Comparison of ENCODE assay signal across 32 cellular contexts in genomic region chr17:79614248-79614647, GRCh38. TPM values are rescaled to one million over a fixed set of nuclear protein-coding genes. Genes with fewer than 3 reads are reported as not detected.
DNase-seq lines count a peak whose midpoint lies in the region; ATAC-seq, FAIRE-seq and TF ChIP-seq lines count a peak whose summit lies in the region.
"Had no signal": no experiment of that assay in that cellular context is flagged by ENCODE, and none has a peak within 500 bp of the region (broad histone marks: within the 10 kb centered on the region; RNA-seq: fewer than 3 reads in every experiment).

No MANE protein-coding gene starts in this region.

- FAIRE-seq in A549 (lab: Jason Lieb, UNC) (no peak), kidney (lab: Jason Lieb, UNC) (no peak)
- FAIRE-seq: GM12878, GM12892, GM18507 had no signal

- H3K4me2 ChIP-seq in A549 (no peak overlapping the region), osteoblast (ENCODE audit: insufficient read depth, low read length) (no peak overlapping the region)
- H3K4me2 ChIP-seq: BLaER1 had no signal

- DNase-seq in Right ventricle myocardium inferior (ENCODE audit: missing footprints) (peak; percentile 40), heart right ventricle (no peak), A549 (ENCODE audit: low read depth in 1 of 2, low spot score in 1 of 2) (no peak), kidney (peak; percentile 40), osteoblast (ENCODE audit: insufficient read length, low spot score, missing footprints) (peak; percentile 73), T-helper 1 cell (no peak)
- DNase-seq: ACHN; BE2C; C1 segment of cervical spinal cord; CD4-positive, alpha-beta memory T cell; CD4-positive, CD25-positive, alpha-beta regulatory T cell; CD8-positive, alpha-beta memory T cell; COR-L47; DMS 273 treated with DMSO at 0.1 percent for 48 hours; DMS153; DMS53; DMS79; DND-41; EL; GDM1 had no signal

- peaks cover 17 to 99% (median 86%) of the 10 kb centered on the region in 7 donors for H3K27me3 ChIP-seq in heart right ventricle
- peaks cover 45% of the 10 kb centered on the region for H3K27me3 ChIP-seq in osteoblast (ENCODE audit: insufficient read depth, low read length)

- no peak for TF ChIP-seq RAD21 in A549 (conservative IDR thresholded peaks at IDR 0.05 in 1 of 2, IDR thresholded peaks at IDR 0.05 in 1 of 2)

- intact Hi-C loops in Right ventricle myocardium inferior (cut with DNase I) (no loop called here), heart right ventricle (cut with DNase I) (no loop called here), kidney (cut with DNase I) (no loop called here)

- H3K4me3 ChIP-seq in heart right ventricle (no peak overlapping the region), A549 (no peak overlapping the region), kidney (ENCODE audit: low read length in 2 of 2) (no peak overlapping the region), osteoblast (ENCODE audit: insufficient read depth, low read length) (no peak overlapping the region)
- H3K4me3 ChIP-seq: BLaER1, GM12878 had no signal

- no peak overlapping the region for H3K27ac ChIP-seq in heart right ventricle
- peak overlapping the region; percentile 63 to 88; a peak in 5 of 6 replicates for H3K27ac ChIP-seq in A549
- no peak overlapping the region for H3K27ac ChIP-seq in kidney (ENCODE audit: low read depth in 2 of 2, low read length in 2 of 2)
- H3K27ac ChIP-seq in osteoblast (ENCODE audit: low read depth, low read length): no peak overlapping the region
- H3K27ac ChIP-seq: 22Rv1, BLaER1 had no signal

- POLR2A ChIA-PET in A549 (lab: Yijun Ruan, JAX): no interaction called here

- H3K79me2 ChIP-seq in osteoblast (ENCODE audit: insufficient read depth, low read length): no peaks in the 10 kb centered on the region

- H3K9me3 ChIP-seq in heart right ventricle (no peaks in the 10 kb centered on the region), A549 (no peaks in the 10 kb centered on the region), kidney (ENCODE audit: control insufficient read depth in 1 of 2, low read length in 2 of 2) (no peaks in the 10 kb centered on the region), osteoblast (ENCODE audit: low read depth, low read length) (no peaks in the 10 kb centered on the region)
- H3K9me3 ChIP-seq: BE2C had no signal

- no peak for TF ChIP-seq POLR2A in A549 (IDR thresholded peaks at IDR 0.05; ENCODE audit: low read length)

- H2AFZ ChIP-seq in osteoblast (ENCODE audit: low read length): no peak overlapping the region

- WGBS in heart right ventricle, 2 donors: 78 to 86% methylated on average over 13 of the region's 13 CpGs
- 90% methylated on average over 13 of the region's 13 CpGs for WGBS in A549 (ENCODE audit: missing lambda C conversion rate)

- ATAC-seq in Right ventricle myocardium inferior (no peak), heart right ventricle (no peak), A549 (no peak), GM21619 (IDR thresholded peaks at IDR 0.05; ENCODE audit: unreplicated experiment) (no peak)
- ATAC-seq: GM12878 had no signal

- H3K36me3 ChIP-seq in heart right ventricle: no peaks in the 10 kb centered on the region
- no peaks in the 10 kb centered on the region for H3K36me3 ChIP-seq in kidney (ENCODE audit: control insufficient read depth in 1 of 2, insufficient read depth in 2 of 2, low read length in 2 of 2)
- H3K36me3 ChIP-seq in osteoblast (ENCODE audit: insufficient read depth, low read length): no peaks in the 10 kb centered on the region
- H3K36me3 ChIP-seq: BE2C, BLaER1 had no signal

- CTCF ChIA-PET in A549 (lab: Yijun Ruan, JAX): interaction anchor here (0.8 to 8.8 kb wide), 7 partner anchors 9 to 526 kb away, joined by 3 to 88 read pairs (median 28); no protein-coding TSS in a partner anchor

- no peaks in the 10 kb centered on the region for H4K20me1 ChIP-seq in osteoblast (ENCODE audit: insufficient read depth, low read length)

- TF ChIP-seq EP300 in A549 (IDR thresholded peaks at IDR 0.05): no peak

- TF ChIP-seq CTCF in heart right ventricle (IDR thresholded peaks at IDR 0.05): no peak
- TF ChIP-seq CTCF in A549 (IDR thresholded peaks at IDR 0.05): no peak
- TF ChIP-seq CTCF in kidney (IDR thresholded peaks at IDR 0.05; ENCODE audit: borderline replicate concordance, extremely low read depth, insufficient read depth): no peak
- no peak for TF ChIP-seq CTCF in osteoblast (IDR thresholded peaks at IDR 0.05; ENCODE audit: extremely low read depth, low read depth, low read length)

- H3K4me1 ChIP-seq in heart right ventricle (peaks cover 0 to 3% (median 0%) of the 10 kb centered on the region in 9 donors), A549 (peaks cover 21% of the 10 kb centered on the region), kidney (ENCODE audit: control insufficient read depth in 1 of 2, insufficient read depth in 1 of 2, low read depth in 1 of 2, low read length in 2 of 2) (no peaks in the 10 kb centered on the region), osteoblast (ENCODE audit: insufficient read depth, low read length) (no peaks in the 10 kb centered on the region)
- H3K4me1 ChIP-seq: BE2C had no signal

- H3K9ac ChIP-seq in kidney (ENCODE audit: low read length in 2 of 2): no peak overlapping the region
- H3K9ac ChIP-seq: BLaER1 had no signal

TF ChIP-seq in A549, 52 proteins besides CTCF, POLR2A, EP300 and RAD21:
- TF ChIP-seq FOXS1 (CRISPR knock-in tag; IDR thresholded peaks at IDR 0.05): no peak
- no peak for TF ChIP-seq MAZ (IDR thresholded peaks at IDR 0.05; ENCODE audit: borderline replicate concordance, low read depth, low read length)
- no peak for TF ChIP-seq ATOH8 (CRISPR knock-in tag; IDR thresholded peaks at IDR 0.05; ENCODE audit: low read depth)
- TF ChIP-seq JUNB (IDR thresholded peaks at IDR 0.05): no peak
- TF ChIP-seq FOSB (CRISPR knock-in tag; IDR thresholded peaks at IDR 0.05): no peak
- no peak for TF ChIP-seq HEYL (CRISPR knock-in tag; IDR thresholded peaks at IDR 0.05)
- TF ChIP-seq SMC3 (IDR thresholded peaks at IDR 0.05): no peak
- TF ChIP-seq ZFP36 (IDR thresholded peaks at IDR 0.05; ENCODE audit: borderline replicate concordance, partially characterized antibody): no peak
- no peak for TF ChIP-seq TFCP2L1 (CRISPR knock-in tag; IDR thresholded peaks at IDR 0.05)
- TF ChIP-seq USF2 (IDR thresholded peaks at IDR 0.05): no peak
- TF ChIP-seq CBX2 (IDR thresholded peaks at IDR 0.05; ENCODE audit: borderline replicate concordance, low read depth): no peak
- TF ChIP-seq E2F6 (IDR thresholded peaks at IDR 0.05; ENCODE audit: borderline replicate concordance, low read depth): no peak
- TF ChIP-seq ZNF302 (CRISPR knock-in tag; IDR thresholded peaks at IDR 0.05): no peak
- TF ChIP-seq EHMT2 (IDR thresholded peaks at IDR 0.05; ENCODE audit: low read depth): no peak
- no peak for TF ChIP-seq RNF2 (IDR thresholded peaks at IDR 0.05; ENCODE audit: borderline replicate concordance, low read depth)
- TF ChIP-seq NR3C1 (IDR thresholded peaks at IDR 0.05): no peak

RNA-seq across cellular contexts. Expression of gene RBFOX3, which starts 3.4 kb away (rescaled TPM):
- total RNA-seq in Right ventricle myocardium inferior (not detected), heart right ventricle (not detected), kidney (not detected), osteoblast (not detected in 2 replicates)
- polyA plus RNA-seq in heart right ventricle (not detected), A549 (2011; rRNA removed) (3.3 and 6.7 TPM in 2 replicates), A549 (2017; fragmentation: RNase III; extraction: RNeasy Plus Mini Kit Qiagen cat#74134 plus additional on column Dnase treatment) (2.6 to 3.4 TPM (median 3.1 TPM) in 3 replicates), kidney (ENCODE audit: insufficient read depth, low read depth, low replicate concordance) (not detected)
- 1.3 and 1.6 TPM in 2 replicates for polyA plus RNA-seq in A549 (2012; cell fraction: cytosol; rRNA removed)
- polyA plus RNA-seq in A549 (2012; cell fraction: nucleus; rRNA removed): 3.6 and 4.5 TPM in 2 replicates
- 6.7 and 9.9 TPM in 2 replicates for polyA minus RNA-seq in A549 (2011; rRNA and poly(A)+ RNA removed)
- total RNA-seq: A172; A673; CD4-positive, alpha-beta memory T cell; CD4-positive, CD25-positive, alpha-beta regulatory T cell; CD8-positive, alpha-beta memory T cell; Daoy; G401; GM12878 had no signal
- polyA plus RNA-seq: AG04450; CD14-positive monocyte; CD8-positive, alpha-beta memory T cell had no signal

Comparison
In these comparisons a context has a peak if more than half of its experiments do, and no peak if none do; other contexts are left out.
1. DNase-seq: peak in Right ventricle myocardium inferior (single experiment), kidney (single experiment) and osteoblast (single experiment); none in heart right ventricle (0 of 2), A549 (0 of 2) and T-helper 1 cell (0 of 5).
2. H3K27ac ChIP-seq: peak in A549 (2 of 2); none in heart right ventricle (0 of 10), kidney (0 of 2) and osteoblast (single experiment).